Comparison of ENCODE assay signal across 9 cellular contexts in genomic region chr6:32127409-32127716, GRCh38. TPM values are rescaled to one million over a fixed set of nuclear protein-coding genes. Genes with fewer than 3 reads are reported as not detected.
DNase-seq lines count a peak whose midpoint lies in the region; ATAC-seq, FAIRE-seq and TF ChIP-seq lines count a peak whose summit lies in the region.
"Had no signal": no experiment of that assay in that cellular context is flagged by ENCODE, and none has a peak within 500 bp of the region (broad histone marks: within the 10 kb centered on the region; RNA-seq: fewer than 3 reads in every experiment).

No MANE protein-coding gene starts in this region.

- no peak for FAIRE-seq in GM12891 (lab: Jason Lieb, UNC)
- FAIRE-seq: TTC549 had no signal

- peaks cover 0 to 45% of the 10 kb centered on the region in 2 donors for H3K36me3 ChIP-seq in gastrocnemius medialis

- TF ChIP-seq POLR2A in gastrocnemius medialis (IDR thresholded peaks at IDR 0.05) (no peak), GM12891 (IDR thresholded peaks at IDR 0.05; ENCODE audit: low read depth, low read length) (no peak)

- H3K4me1 ChIP-seq in gastrocnemius medialis = peaks cover 24 to 26% of the 10 kb centered on the region in 2 donors

- ATAC-seq in gastrocnemius medialis = no peak

- H3K9me3 ChIP-seq in gastrocnemius medialis = no peaks in the 10 kb centered on the region

- H3K27ac ChIP-seq in VCaP (peak overlapping the region; percentile 80), gastrocnemius medialis (peak overlapping the region; percentile 89 to 93 (median 92))

- intact Hi-C loops in gastrocnemius medialis (cut with DNase I; ENCODE audit: low total_unique reads) = loop anchor here (5.0 kb wide), 1 partner anchor 1075 kb away; the partner anchor contains the start of genes HSD17B8, RXRB and SLC39A7

- TF ChIP-seq CTCF in GM12875 (IDR thresholded peaks at IDR 0.05; ENCODE audit: borderline replicate concordance, insufficient read depth, low read depth, low read length) (no peak), VCaP (conservative IDR thresholded peaks at IDR 0.05) (no peak), foreskin fibroblast (IDR thresholded peaks at IDR 0.05; ENCODE audit: low read depth, low read length) (no peak), gastrocnemius medialis (IDR thresholded peaks at IDR 0.05 in 4 of 5, conservative IDR thresholded peaks at IDR 0.05 in 1 of 5) (no peak), GM20000 (IDR thresholded peaks at IDR 0.05; ENCODE audit: extremely low read depth, missing control alignments) (no peak)

- H3K27me3 ChIP-seq in gastrocnemius medialis = no peaks in the 10 kb centered on the region

- peak overlapping the region; percentile 79 for H3K4me3 ChIP-seq in GM12875 (ENCODE audit: low read depth, low read length)
- peak overlapping the region; percentile 99 to 100 for H3K4me3 ChIP-seq in foreskin fibroblast (ENCODE audit: low read depth in 1 of 2, low read length in 2 of 2)
- H3K4me3 ChIP-seq in gastrocnemius medialis = peak overlapping the region; percentile 91 to 99 (median 96)

- DNase-seq in foreskin fibroblast = no peak
- DNase-seq in gastrocnemius medialis = no peak
- DNase-seq in HK-2 (ENCODE audit: unreplicated experiment) = no peak
- DNase-seq in GM12891 (ENCODE audit: insufficient read length, low spot score) = no peak
- DNase-seq in GM20000 (ENCODE audit: low spot score) = no peak
- no peak for DNase-seq in NCI-H2171 treated with DMSO at 0.1 percent for 48 hours (lab: John Stamatoyannopoulos, UW)

- in situ Hi-C loops in gastrocnemius medialis (cut with MboI; ENCODE audit: low sequenced_read_pairs in 4 of 4) = loop anchor here in 3 of 4 donors (5.0 to 25.0 kb wide), 3 partner anchors 65 to 165 kb away; partner anchors contain the start of genes GPSM3 (in 2 of the 3), PBX2 (in 2 of the 3), DXO (in 1 of the 3) and NELFE (in 1 of the 3)

TF ChIP-seq in GM12891, 5 proteins besides CTCF, POLR2A, EP300 and RAD21:
- TF ChIP-seq TAF1 (IDR thresholded peaks at IDR 0.05; ENCODE audit: low read depth, low read length) (no peak), SPI1 (IDR thresholded peaks at IDR 0.05; ENCODE audit: low read depth, low read length) (no peak), PAX5 (IDR thresholded peaks at IDR 0.05; ENCODE audit: insufficient read depth, low read length, severe bottlenecking) (no peak), POLR2AphosphoS5 (IDR thresholded peaks at IDR 0.05; ENCODE audit: low read depth, low read length) (no peak), POU2F2 (IDR thresholded peaks at IDR 0.05; ENCODE audit: low read depth, low read length) (no peak)

RNA-seq across cellular contexts. Expression of gene ATF6B, which starts 0.7 kb away (rescaled TPM):
- 10 to 100 TPM in 2 of 4 donors, 1 to 10 TPM in 2; 6.8 to 18.4 (median 9.5) TPM for total RNA-seq in gastrocnemius medialis
- polyA plus RNA-seq in GM12891 (2012; ENCODE audit: low read depth, missing spikeins) = 57.2 TPM

RNA-seq across cellular contexts. Expression of gene FKBPL, which starts 2.7 kb away (rescaled TPM):
- total RNA-seq in gastrocnemius medialis = 1 to 10 TPM; 2.6 to 6.0 (median 3.9) TPM
- 3.8 TPM for polyA plus RNA-seq in GM12891 (2012; ENCODE audit: low read depth, missing spikeins)

RNA-seq across cellular contexts. Expression of gene TNXB, which starts 18.2 kb away (rescaled TPM):
- 10 to 100 TPM; 12.0 to 37.0 (median 33.5) TPM for total RNA-seq in gastrocnemius medialis
- 1.7 TPM for polyA plus RNA-seq in GM12891 (2012; ENCODE audit: low read depth, missing spikeins)

RNA-seq across cellular contexts. Expression of gene PRRT1, which starts 24.4 kb away (rescaled TPM):
- under 1 TPM in 1 of 4 donors, not detected in 3; 0.49 TPM for total RNA-seq in gastrocnemius medialis
- not detected for polyA plus RNA-seq in GM12891 (2012; ENCODE audit: low read depth, missing spikeins)

RNA-seq across cellular contexts. Expression of gene PPT2, which starts 26.6 kb away (rescaled TPM):
- 10 to 100 TPM; 16.2 to 72.7 (median 21.4) TPM for total RNA-seq in gastrocnemius medialis
- 4.0 TPM for polyA plus RNA-seq in GM12891 (2012; ENCODE audit: low read depth, missing spikeins)
